Comparison of ENCODE assay signal across 8 cellular contexts in genomic region chr3:36969540-36970432, GRCh38. TPM values are rescaled to one million over a fixed set of nuclear protein-coding genes. Genes with fewer than 3 reads are reported as not detected.
A peak's percentile ranks its signal among the peaks of the same experiment; 100 is the strongest.
DNase-seq lines count a peak whose midpoint lies in the region; ATAC-seq and TF ChIP-seq lines count a peak whose summit lies in the region.

No MANE protein-coding gene starts in this region.

- H3K4me1 ChIP-seq in breast epithelium = no peaks in the 10 kb centered on the region
- peaks cover 22% of the 10 kb centered on the region for H3K4me1 ChIP-seq in lower lobe of right lung
- H3K4me1 ChIP-seq in upper lobe of right lung = peaks cover 10% of the 10 kb centered on the region

- DNase-seq in Right ventricle myocardium inferior (ENCODE audit: missing footprints) = no peak
- DNase-seq in cardiac septum (ENCODE audit: low spot score) = no peak
- peak; percentile 92 for DNase-seq in MV-4-11 (lab: John Stamatoyannopoulos, UW)
- DNase-seq in SHP77 treated with DMSO at 0.1 percent for 48 hours (lab: John Stamatoyannopoulos, UW) = peak; percentile 48
- DNase-seq in breast epithelium (ENCODE audit: low spot score in 2 of 2) = peak in 1 of 2 donors; percentile 40
- no peak for DNase-seq in lower lobe of right lung
- no peak for DNase-seq in upper lobe of right lung

- intact Hi-C loops in Right ventricle myocardium inferior (cut with DNase I) = no loop called here
- intact Hi-C loops in cardiac septum (cut with DNase I) = no loop called here
- intact Hi-C loops in breast epithelium (cut with DNase I; ENCODE audit: low total_unique reads) = no loop called here
- intact Hi-C loops in lower lobe of right lung (cut with DNase I) = no loop called here
- intact Hi-C loops in upper lobe of right lung (cut with DNase I) = no loop called here

- H3K36me3 ChIP-seq in breast epithelium (no peaks in the 10 kb centered on the region), lower lobe of right lung (no peaks in the 10 kb centered on the region), upper lobe of right lung (no peaks in the 10 kb centered on the region)

- no peaks in the 10 kb centered on the region for H3K27me3 ChIP-seq in breast epithelium
- no peaks in the 10 kb centered on the region for H3K27me3 ChIP-seq in lower lobe of right lung (ENCODE audit: low read depth)
- no peaks in the 10 kb centered on the region for H3K27me3 ChIP-seq in upper lobe of right lung

- peak overlapping the region; percentile 51 to 59 for H3K27ac ChIP-seq in breast epithelium
- peak overlapping the region; percentile 18 for H3K27ac ChIP-seq in lower lobe of right lung
- H3K27ac ChIP-seq in upper lobe of right lung = no peak overlapping the region

- peak; percentile 88 for ATAC-seq in Right ventricle myocardium inferior
- peak; percentile 98 for ATAC-seq in HG02623 (IDR thresholded peaks at IDR 0.05; ENCODE audit: unreplicated experiment)
- peak; percentile 65 to 87 for ATAC-seq in lower lobe of right lung
- peak; percentile 81 for ATAC-seq in upper lobe of right lung

- H3K9me3 ChIP-seq in breast epithelium = no peaks in the 10 kb centered on the region
- no peaks in the 10 kb centered on the region for H3K9me3 ChIP-seq in lower lobe of right lung
- no peaks in the 10 kb centered on the region for H3K9me3 ChIP-seq in upper lobe of right lung

- no peak overlapping the region for H3K4me3 ChIP-seq in breast epithelium
- H3K4me3 ChIP-seq in lower lobe of right lung = no peak overlapping the region
- H3K4me3 ChIP-seq in upper lobe of right lung = no peak overlapping the region

- no peak for TF ChIP-seq CTCF in breast epithelium (IDR thresholded peaks at IDR 0.05)
- no peak for TF ChIP-seq CTCF in lower lobe of right lung (IDR thresholded peaks at IDR 0.05)
- TF ChIP-seq CTCF in upper lobe of right lung (IDR thresholded peaks at IDR 0.05) = no peak

- no peak for TF ChIP-seq POLR2A in breast epithelium (IDR thresholded peaks at IDR 0.05)

RNA-seq across cellular contexts. Expression of gene EPM2AIP1, which starts 23.1 kb away (rescaled TPM):
- total RNA-seq in Right ventricle myocardium inferior (19.8 TPM), cardiac septum (22.1 TPM), breast epithelium (10 to 100 TPM; 13.8 to 25.5 (median 14.1) TPM), lower lobe of right lung (18.4 TPM), upper lobe of right lung (20.1 TPM)

RNA-seq across cellular contexts. Expression of gene MLH1, which starts 23.5 kb away (rescaled TPM):
- total RNA-seq in Right ventricle myocardium inferior (49.3 TPM), cardiac septum (46.9 TPM), breast epithelium (10 to 100 TPM; 31.2 to 54.4 (median 48.4) TPM), lower lobe of right lung (26.3 TPM), upper lobe of right lung (31.3 TPM)

RNA-seq across cellular contexts. Expression of gene TRANK1, which starts 24.9 kb away (rescaled TPM):
- 5.7 TPM for total RNA-seq in Right ventricle myocardium inferior
- total RNA-seq in cardiac septum = 6.3 TPM
- total RNA-seq in breast epithelium = 10 to 100 TPM; 13.6 to 16.6 (median 13.8) TPM
- total RNA-seq in lower lobe of right lung = 36.9 TPM
- total RNA-seq in upper lobe of right lung = 38.5 TPM

Comparison
In these comparisons a context has a peak if more than half of its experiments do, and no peak if none do; other contexts are left out.
1. DNase-seq: peak in MV-4-11 (single experiment) and SHP77 treated with DMSO at 0.1 percent for 48 hours (single experiment); none in Right ventricle myocardium inferior (single experiment), cardiac septum (single experiment), lower lobe of right lung (single experiment) and upper lobe of right lung (single experiment).
2. Peak in every context shown above with its lines, with median percentiles within 50 percentile points of each other: ATAC-seq.